Comparison of ENCODE assay signal across 20 cellular contexts in genomic region chr11:69385466-69385820, GRCh38.
A peak's percentile ranks its signal among the peaks of the same experiment; 100 is the strongest.
DNase-seq lines count a peak whose midpoint lies in the region; ATAC-seq and TF ChIP-seq lines count a peak whose summit lies in the region.
"Had no signal": no experiment of that assay in that cellular context is flagged by ENCODE, and none has a peak within 500 bp of the region (broad histone marks: within the 10 kb centered on the region; RNA-seq: fewer than 3 reads in every experiment).

No MANE protein-coding gene starts in this region.

- no peak for ATAC-seq in activated CD4-positive, CD25-positive, alpha-beta regulatory T cell treated with anti-CD3 and anti-CD28 coated beads, Interleukin-2, amount 50 U/mL, for 24 hours
- ATAC-seq in left lobe of liver: no peak
- ATAC-seq in HG03097 (IDR thresholded peaks at IDR 0.05; ENCODE audit: low FRiP score, unreplicated experiment): no peak

- no peak overlapping the region for H3K4me3 ChIP-seq in H7 (ENCODE audit: insufficient read depth, low read depth, low read length)
- no peak overlapping the region for H3K4me3 ChIP-seq in spleen
- H3K4me3 ChIP-seq: HAP-1, MG63 had no signal

- TF ChIP-seq CTCF in spleen (IDR thresholded peaks at IDR 0.05 in 8 of 11, conservative IDR thresholded peaks at IDR 0.05 in 3 of 11): no peak

- WGBS in spleen, 5 donors: 82 to 87% (median 84%) methylated on average over 5 of the region's 5 CpGs

- no peaks in the 10 kb centered on the region for H3K36me3 ChIP-seq in H7 (replicated peaks; ENCODE audit: control insufficient read depth, insufficient read depth, low read length)
- no peaks in the 10 kb centered on the region for H3K36me3 ChIP-seq in spleen
- H3K36me3 ChIP-seq: HAP-1, MG63 had no signal

- intact Hi-C loops in spleen (cut with DNase I; ENCODE audit: low total_unique reads): no loop called here

- peak; percentile 17 for DNase-seq in activated CD4-positive, CD25-positive, alpha-beta regulatory T cell treated with anti-CD3 and anti-CD28 coated beads, Interleukin-2, amount 50 U/mL, for 72 hours
- peak; percentile 17 for DNase-seq in H7
- DNase-seq in left lobe of liver (ENCODE audit: low spot score): peak; percentile 39
- DNase-seq in spleen: peak; percentile 51
- no peak for DNase-seq in mucosa of gallbladder (ENCODE audit: low spot score)
- DNase-seq in COLO829 (ENCODE audit: low spot score): no peak
- DNase-seq: COR-L47, DMS 273 treated with DMSO at 0.1 percent for 48 hours, DND-41, Kasumi-1, MG63, NCI-H1048, NCI-H1436, NCI-H1930, NCI-H345, NCI-H524 treated with DMSO at 0.1 percent for 48 hours had no signal

- no peak for TF ChIP-seq POLR2A in spleen (IDR thresholded peaks at IDR 0.05)

- no peaks in the 10 kb centered on the region for H3K27me3 ChIP-seq in H7 (ENCODE audit: control insufficient read depth, insufficient read depth, low read length)
- H3K27me3 ChIP-seq in spleen (replicated peaks in 1 of 7): no peaks in the 10 kb centered on the region
- H3K27me3 ChIP-seq: MG63 had no signal

- H3K4me1 ChIP-seq in spleen: peaks cover 0 to 6% (median 0%) of the 10 kb centered on the region in 6 donors
- H3K4me1 ChIP-seq: HAP-1 had no signal

- H3K9me3 ChIP-seq in spleen: peaks cover 4 to 29% (median 22%) of the 10 kb centered on the region in 8 donors

- H3K27ac ChIP-seq in spleen: no peak overlapping the region
- H3K27ac ChIP-seq: 22Rv1 had no signal

Comparison
In these comparisons a context has a peak if more than half of its experiments do, and no peak if none do; other contexts are left out.
1. DNase-seq: peak in activated CD4-positive, CD25-positive, alpha-beta regulatory T cell treated with anti-CD3 and anti-CD28 coated beads, Interleukin-2, amount 50 U/mL, for 72 hours (single experiment), H7 (single experiment), left lobe of liver (single experiment) and spleen (single experiment); none in mucosa of gallbladder (single experiment) and COLO829 (single experiment).